ENCODE assay signal across 9 cellular contexts in the genomic region with DNA sequence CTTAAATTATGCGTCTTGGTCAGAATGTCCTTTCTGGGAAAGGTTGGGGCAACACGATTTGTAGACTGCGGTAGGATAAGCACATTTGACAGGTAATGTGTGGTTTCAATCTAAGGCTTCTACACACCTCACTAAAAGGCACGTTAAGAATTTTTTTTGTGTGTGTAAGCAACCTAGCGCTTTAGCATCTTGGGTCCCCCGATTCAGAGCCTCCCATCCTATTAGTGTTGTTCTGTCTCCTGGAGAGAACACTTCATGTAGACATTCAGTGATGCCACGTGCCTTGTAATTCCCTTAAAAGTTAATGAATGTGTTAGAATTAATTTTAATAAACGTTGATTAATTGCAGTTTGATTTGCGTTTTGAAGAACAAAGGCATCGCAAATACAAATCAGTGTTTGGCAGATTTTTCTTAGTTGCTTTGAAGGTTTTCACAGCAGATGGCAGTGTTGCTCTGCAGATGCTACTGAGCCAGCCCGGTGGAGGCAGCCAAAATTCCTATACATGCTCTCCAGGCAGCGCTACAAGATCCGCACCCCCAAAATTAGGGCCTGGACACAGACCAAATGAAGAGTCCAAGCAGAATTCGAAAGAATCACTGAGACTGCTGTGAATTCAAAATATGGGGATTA.
DNase-seq lines count a peak whose midpoint lies in the region; ATAC-seq, FAIRE-seq and TF ChIP-seq lines count a peak whose summit lies in the region.
"Had no signal": no experiment of that assay in that cellular context is flagged by ENCODE, and none has a peak within 500 bp of the region (broad histone marks: within the 10 kb centered on the region; RNA-seq: fewer than 3 reads in every experiment).

No MANE protein-coding gene starts in this region.

- no peak overlapping the region for H2BK12ac ChIP-seq in H9 (ENCODE audit: insufficient read length, low read depth, low read length)

- H4K20me1 ChIP-seq in H9 (ENCODE audit: control insufficient read depth, insufficient read depth, insufficient read length) (no peaks in the 10 kb centered on the region), HepG2 (ENCODE audit: insufficient read depth, low read length) (no peaks in the 10 kb centered on the region)

- H3K27ac Mint-ChIP-seq in H9 = no peak overlapping the region
- no peak overlapping the region for H3K27ac Mint-ChIP-seq in CD8-positive, alpha-beta T cell

- no peak overlapping the region for H2AK5ac ChIP-seq in H9 (ENCODE audit: insufficient read length, low read length)

- H3K9ac ChIP-seq in H9 (ENCODE audit: extremely low read depth, insufficient read length, low read length) = no peak overlapping the region
- H3K9ac ChIP-seq in HepG2 (ENCODE audit: insufficient read depth, low read depth, low read length) = no peak overlapping the region

- no peaks in the 10 kb centered on the region for H3K27me3 Mint-ChIP-seq in H9 (ENCODE audit: low read depth)
- peaks cover 15% of the 10 kb centered on the region for H3K27me3 Mint-ChIP-seq in CD8-positive, alpha-beta T cell (ENCODE audit: low read depth)

- no peak overlapping the region for H3K4me3 Mint-ChIP-seq in H9
- no peak overlapping the region for H3K4me3 Mint-ChIP-seq in CD8-positive, alpha-beta T cell

- ATAC-seq in HepG2 (peak; percentile 83), HG03342 (IDR thresholded peaks at IDR 0.05; ENCODE audit: unreplicated experiment) (no peak)
- no peak for ATAC-seq in CD8-positive, alpha-beta T cell

- H3K27me3 ChIP-seq in H9 (ENCODE audit: insufficient read depth, low read length) = no peaks in the 10 kb centered on the region
- H3K27me3 ChIP-seq in HepG2 (ENCODE audit: control insufficient read depth in 1 of 2, insufficient read depth in 2 of 2, low read length in 2 of 2) = no peaks in the 10 kb centered on the region
- H3K27me3 ChIP-seq in CD8-positive, alpha-beta T cell (ENCODE audit: insufficient read depth, low read length) = no peaks in the 10 kb centered on the region
- H3K27me3 ChIP-seq: ovary had no signal

- no peaks in the 10 kb centered on the region for H3K79me1 ChIP-seq in H9 (ENCODE audit: insufficient read depth, low read depth, low read length, poor library complexity, severe bottlenecking)

- BruUV-seq in HepG2 (replicated peaks; lab: Mats Ljungman, UMichigan) = no TSS peak

- no peak overlapping the region for H3K18ac ChIP-seq in H9 (ENCODE audit: insufficient read length, low read depth, low read length)

- H3K79me2 ChIP-seq in H9 (ENCODE audit: insufficient read depth, low read length) = no peaks in the 10 kb centered on the region
- H3K79me2 ChIP-seq in HepG2 (ENCODE audit: insufficient read depth, low read length) = no peaks in the 10 kb centered on the region

- WGBS in H9 (ENCODE audit: extremely low coverage, insufficient read length, low lambda C conversion rate) = no CpG with 5 or more reads among the region's 14 CpGs
- WGBS in HepG2 (ENCODE audit: low lambda C conversion rate) = 20% methylated on average over 14 of the region's 14 CpGs

- peak; percentile 55 for FAIRE-seq in HepG2 (lab: Jason Lieb, UNC)

- no peak overlapping the region for H4K5ac ChIP-seq in H9 (ENCODE audit: insufficient read length, low read depth, low read length)

- H3K27ac ChIP-seq in H9 (ENCODE audit: insufficient read length, low read depth, low read length) (no peak overlapping the region), HepG2 (ENCODE audit: extremely low read length, insufficient read depth, low read length) (no peak overlapping the region)
- H3K27ac ChIP-seq in CD8-positive, alpha-beta T cell (ENCODE audit: low read depth, low read length) = no peak overlapping the region
- H3K27ac ChIP-seq: ovary had no signal

- DNase-seq in DMS53 treated with DMSO at 0.1 percent for 48 hours (lab: John Stamatoyannopoulos, UW; ENCODE audit: unreplicated experiment) (peak; percentile 35), H9 (peak; percentile 64), NCI-H526 treated with DMSO at 0.1 percent for 48 hours (lab: John Stamatoyannopoulos, UW) (peak; percentile 27), cardiac fibroblast (ENCODE audit: low read depth in 2 of 2) (peak; percentile 48 to 74), HepG2 (ENCODE audit: low spot score) (peak; percentile 28), cerebellar nuclear complex (lab: John Stamatoyannopoulos, UW) (no peak)
- no peak for DNase-seq in CD8-positive, alpha-beta T cell

- H3K4me1 Mint-ChIP-seq in H9 = peaks cover 10 to 22% of the 10 kb centered on the region in 2 experiments
- no peaks in the 10 kb centered on the region for H3K4me1 Mint-ChIP-seq in CD8-positive, alpha-beta T cell (ENCODE audit: low read depth)

- no peak overlapping the region for H3K4me3 ChIP-seq in cardiac fibroblast (replicated peaks in 1 of 2; ENCODE audit: low read depth in 2 of 2, low read length in 2 of 2)
- H3K4me3 ChIP-seq in HepG2 (replicated peaks in 1 of 3; ENCODE audit: insufficient read depth in 1 of 3, low read depth in 2 of 3, low read length in 3 of 3) = no peak overlapping the region
- no peak overlapping the region for H3K4me3 ChIP-seq in CD8-positive, alpha-beta T cell (ENCODE audit: low read depth, low read length)
- H3K4me3 ChIP-seq: ovary had no signal

- H4K91ac ChIP-seq in H9 (ENCODE audit: insufficient read length, low read depth, low read length) = no peak overlapping the region

- no peaks in the 10 kb centered on the region for H3K36me3 ChIP-seq in HepG2 (replicated peaks in 1 of 2; ENCODE audit: control insufficient read depth in 1 of 2, insufficient read depth in 2 of 2, low read length in 2 of 2)
- no peaks in the 10 kb centered on the region for H3K36me3 ChIP-seq in CD8-positive, alpha-beta T cell (ENCODE audit: insufficient read depth, low read length)
- H3K36me3 ChIP-seq: ovary had no signal

- no peak overlapping the region for H3K23ac ChIP-seq in H9 (ENCODE audit: insufficient read length, low read depth, low read length)

- H3K56ac ChIP-seq in H9 (ENCODE audit: insufficient read length, low read depth, low read length) = no peak overlapping the region

- H3K4me2 ChIP-seq in H9 (ENCODE audit: insufficient read depth, insufficient read length, low read length) = peak overlapping the region; percentile 16
- no peak overlapping the region for H3K4me2 ChIP-seq in HepG2 (ENCODE audit: low read depth, low read length)

- H2BK120ac ChIP-seq in H9 (ENCODE audit: low read depth, low read length, poor library complexity, severe bottlenecking) = no peak overlapping the region

- H3K14ac ChIP-seq in H9 (ENCODE audit: insufficient read depth, low read length) = no peak overlapping the region

- H3K9me3 Mint-ChIP-seq in H9 = no peaks in the 10 kb centered on the region
- H3K9me3 Mint-ChIP-seq in CD8-positive, alpha-beta T cell = no peaks in the 10 kb centered on the region

- no peak overlapping the region for H2BK15ac ChIP-seq in H9 (ENCODE audit: low read depth, low read length)

- intact Hi-C loops in HepG2 (cut with micrococcal nuclease; ENCODE audit: unreplicated experiment) = loop anchor here (1.0 to 2.0 kb wide), 2 partner anchors 1483 to 1930 kb away; no protein-coding TSS in a partner anchor
- intact Hi-C loops in CD8-positive, alpha-beta T cell (cut with DNase I, micrococcal nuclease) = no loop called here

- no peak overlapping the region for H3T11ph ChIP-seq in H9 (ENCODE audit: low read length)

- no peaks in the 10 kb centered on the region for H3K23me2 ChIP-seq in H9 (ENCODE audit: insufficient read length, low read depth, low read length, poor library complexity, severe bottlenecking)

- in situ Hi-C loops in HepG2 (cut with HindIII; ENCODE audit: extremely low pct_ligation_motif_present, low pct_unique_long_range_greater_than_20kb) = loop anchor here (25.0 kb wide), 1 partner anchor 1927 kb away; no protein-coding TSS in a partner anchor

- no peak overlapping the region for H3K4ac ChIP-seq in H9 (ENCODE audit: low read depth, low read length)

- TF ChIP-seq RAD21 in HepG2 (CRISPR knock-in tag; IDR thresholded peaks at IDR 0.05) = 0 out of 2 replicates have a peak, but pooled peaks have one; percentile 34

- peak; percentile 87 for TF ChIP-seq CTCF in H9 (conservative IDR thresholded peaks at IDR 0.05)
- peak; percentile 67 for TF ChIP-seq CTCF in cardiac fibroblast (IDR thresholded peaks at IDR 0.05; ENCODE audit: low read depth, low read length)
- TF ChIP-seq CTCF in HepG2 (CRISPR knock-in tag; IDR thresholded peaks at IDR 0.05) = peak; percentile 72
- TF ChIP-seq CTCF in CD8-positive, alpha-beta T cell (IDR thresholded peaks at IDR 0.05) = no peak

- CTCF ChIA-PET in HepG2 (lab: Yijun Ruan, JAX; ENCODE audit: low intra/inter-chr PET ratio, low total read pairs) = interaction anchor here (1.1 to 2.0 kb wide), 3 partner anchors 292 to 1930 kb away, joined by 3 to 12 read pairs (median 3); no protein-coding TSS in a partner anchor
- CTCF ChIA-PET in CD8-positive, alpha-beta T cell (lab: Charles Lee) = no interaction called here

- H2BK20ac ChIP-seq in H9 (ENCODE audit: low read depth, low read length, poor library complexity, severe bottlenecking) = no peak overlapping the region

- no peak overlapping the region for H4K8ac ChIP-seq in H9 (replicated peaks; ENCODE audit: insufficient read length, low read depth, low read length)

- no peak for TF ChIP-seq EP300 in HepG2 (IDR thresholded peaks at IDR 0.05; ENCODE audit: low read depth in 2 of 2, low read length in 2 of 2)
- no peak for TF ChIP-seq EP300 in HepG2 (CRISPR knock-in tag; IDR thresholded peaks at IDR 0.05; ENCODE audit: borderline replicate concordance)

- POLR2A ChIA-PET in HepG2 (lab: Yijun Ruan, JAX) = no interaction called here
- POLR2A ChIA-PET in CD8-positive, alpha-beta T cell (lab: Charles Lee) = no interaction called here

- no peaks in the 10 kb centered on the region for H3K4me1 ChIP-seq in H9 (ENCODE audit: insufficient read depth, low read length)
- no peaks in the 10 kb centered on the region for H3K4me1 ChIP-seq in HepG2 (ENCODE audit: insufficient read depth, low read length)
- no peaks in the 10 kb centered on the region for H3K4me1 ChIP-seq in CD8-positive, alpha-beta T cell (ENCODE audit: insufficient read depth, low read length)

- no peak overlapping the region for H2AFZ ChIP-seq in H9 (ENCODE audit: low read length)
- no peak overlapping the region for H2AFZ ChIP-seq in HepG2 (ENCODE audit: low read length)

- TF ChIP-seq POLR2A in HepG2 (IDR thresholded peaks at IDR 0.05; ENCODE audit: insufficient read depth in 1 of 2, low read depth in 2 of 2, low read length in 2 of 2) = no peak

- H2BK5ac ChIP-seq in H9 (ENCODE audit: insufficient read length, low read length) = no peak overlapping the region

- H3K9me3 ChIP-seq in H9 (ENCODE audit: control insufficient read depth, low read depth, low read length) (no peaks in the 10 kb centered on the region), HepG2 (ENCODE audit: low read length) (no peaks in the 10 kb centered on the region)
- H3K9me3 ChIP-seq in CD8-positive, alpha-beta T cell (ENCODE audit: low read length) = no peaks in the 10 kb centered on the region
- H3K9me3 ChIP-seq: ovary had no signal

- H3K36me3 Mint-ChIP-seq in H9 (ENCODE audit: insufficient read depth in 1 of 3, low read depth in 3 of 3) = no peaks in the 10 kb centered on the region
- no peaks in the 10 kb centered on the region for H3K36me3 Mint-ChIP-seq in CD8-positive, alpha-beta T cell

Comparison
In these comparisons a context has a peak if more than half of its experiments do, and no peak if none do; other contexts are left out.
1. DNase-seq: peak in DMS53 treated with DMSO at 0.1 percent for 48 hours (single experiment), H9 (single experiment), NCI-H526 treated with DMSO at 0.1 percent for 48 hours (single experiment), cardiac fibroblast (2 of 2) and HepG2 (single experiment); none in CD8-positive, alpha-beta T cell (0 of 7) and cerebellar nuclear complex (0 of 2).